12 cellular contexts compared by ENCODE assay signal in genomic region chr1:206722751-206723499, GRCh38. TPM values are rescaled to one million over a fixed set of nuclear protein-coding genes. Genes with fewer than 3 reads are reported as not detected.
DNase-seq lines count a peak whose midpoint lies in the region; ATAC-seq and TF ChIP-seq lines count a peak whose summit lies in the region.
"Had no signal": no experiment of that assay in that cellular context is flagged by ENCODE, and none has a peak within 500 bp of the region (broad histone marks: within the 10 kb centered on the region; RNA-seq: fewer than 3 reads in every experiment).

No MANE protein-coding gene starts in this region.

- H3K27me3 Mint-ChIP-seq in activated naive CD8-positive, alpha-beta T cell treated with anti-CD3 and anti-CD28 coated beads, Interleukin-2, amount 50 U/mL, for 24 hours: no peaks in the 10 kb centered on the region
- H3K27me3 Mint-ChIP-seq in activated CD4-positive, alpha-beta T cell treated with anti-CD3 and anti-CD28 coated beads, Interleukin-2, amount 10 ng/mL, durations not matched to agents 24 days and 14 days: no peaks in the 10 kb centered on the region
- H3K27me3 Mint-ChIP-seq: activated naive CD8-positive, alpha-beta T cell treated with anti-CD3 and anti-CD28 coated beads, Interleukin-2, amount 10 ng/mL, durations not matched to agents 7 days and 5 days; T-helper 17 cell had no signal

- CTCF ChIA-PET in HEK293 (lab: Yijun Ruan, JAX): interaction anchor here (0.6 to 4.5 kb wide), 8 partner anchors 8 to 259 kb away, joined by 3 to 62 read pairs (median 6); no protein-coding TSS in a partner anchor

- POLR2A ChIA-PET in HEK293 (lab: Yijun Ruan, JAX): no interaction called here

- intact Hi-C loops in left ventricle myocardium superior (cut with micrococcal nuclease): no loop called here
- intact Hi-C loops in activated CD4-positive, alpha-beta T cell treated with anti-CD3 and anti-CD28 coated beads, Interleukin-2, amount 10 ng/mL, durations not matched to agents 24 days and 14 days (cut with micrococcal nuclease): no loop called here

- peaks cover 71% of the 10 kb centered on the region for H3K4me1 Mint-ChIP-seq in activated naive CD8-positive, alpha-beta T cell treated with anti-CD3 and anti-CD28 coated beads, Interleukin-2, amount 50 U/mL, for 24 hours
- peaks cover 42% of the 10 kb centered on the region for H3K4me1 Mint-ChIP-seq in activated CD4-positive, alpha-beta T cell treated with anti-CD3 and anti-CD28 coated beads, Interleukin-2, amount 10 ng/mL, durations not matched to agents 24 days and 14 days

- ATAC-seq in activated naive CD8-positive, alpha-beta T cell treated with anti-CD3 and anti-CD28 coated beads, Interleukin-2, amount 50 U/mL, for 24 hours: peak; percentile 14
- peak; percentile 60 for ATAC-seq in left ventricle myocardium superior
- ATAC-seq: T-helper 17 cell had no signal

- no peak for TF ChIP-seq CTCF in HEK293 (tag by site-specific recombination; IDR thresholded peaks at IDR 0.05)

- no peak overlapping the region for H3K4me3 ChIP-seq in HEK293 (ENCODE audit: low read depth, low read length)
- H3K4me3 ChIP-seq in skeletal muscle satellite cell (ENCODE audit: low read length): no peak overlapping the region

- DNase-seq in activated naive CD8-positive, alpha-beta T cell treated with anti-CD3 and anti-CD28 coated beads, Interleukin-2, amount 50 U/mL, for 24 hours: no peak
- DNase-seq in left ventricle myocardium superior (no peak), DMS79 treated with DMSO at 0.1 percent for 48 hours (lab: John Stamatoyannopoulos, UW) (no peak), germinal center (ENCODE audit: low spot score) (no peak)
- DNase-seq in activated CD4-positive, alpha-beta T cell treated with anti-CD3 and anti-CD28 coated beads, Interleukin-2, amount 10 ng/mL, durations not matched to agents 24 days and 14 days: no peak
- DNase-seq: activated CD4-positive, alpha-beta T cell treated with anti-CD3 and anti-CD28 coated beads, Interleukin-2, amount 50 U/mL, for 48 hours; activated naive CD8-positive, alpha-beta T cell treated with anti-CD3 and anti-CD28 coated beads, Interleukin-2, amount 10 ng/mL, durations not matched to agents 7 days and 5 days; KG1; NCI-H2171; T-helper 17 cell had no signal

- no peak overlapping the region for H3K4me3 Mint-ChIP-seq in activated naive CD8-positive, alpha-beta T cell treated with anti-CD3 and anti-CD28 coated beads, Interleukin-2, amount 50 U/mL, for 24 hours
- no peak overlapping the region for H3K4me3 Mint-ChIP-seq in activated CD4-positive, alpha-beta T cell treated with anti-CD3 and anti-CD28 coated beads, Interleukin-2, amount 10 ng/mL, durations not matched to agents 24 days and 14 days
- H3K4me3 Mint-ChIP-seq: activated naive CD8-positive, alpha-beta T cell treated with anti-CD3 and anti-CD28 coated beads, Interleukin-2, amount 10 ng/mL, durations not matched to agents 7 days and 5 days; T-helper 17 cell had no signal

- H3K27ac ChIP-seq in HEK293 (ENCODE audit: extremely low read depth, low read depth, low read length): no peak overlapping the region

- H3K27ac Mint-ChIP-seq in activated naive CD8-positive, alpha-beta T cell treated with anti-CD3 and anti-CD28 coated beads, Interleukin-2, amount 50 U/mL, for 24 hours: no peak overlapping the region
- H3K27ac Mint-ChIP-seq in activated CD4-positive, alpha-beta T cell treated with anti-CD3 and anti-CD28 coated beads, Interleukin-2, amount 10 ng/mL, durations not matched to agents 24 days and 14 days: no peak overlapping the region
- H3K27ac Mint-ChIP-seq: activated naive CD8-positive, alpha-beta T cell treated with anti-CD3 and anti-CD28 coated beads, Interleukin-2, amount 10 ng/mL, durations not matched to agents 7 days and 5 days; T-helper 17 cell had no signal

- H3K9ac ChIP-seq in skeletal muscle satellite cell (ENCODE audit: low read depth, low read length): no peak overlapping the region

- H3K36me3 Mint-ChIP-seq in activated naive CD8-positive, alpha-beta T cell treated with anti-CD3 and anti-CD28 coated beads, Interleukin-2, amount 50 U/mL, for 24 hours (ENCODE audit: low read depth): no peaks in the 10 kb centered on the region
- no peaks in the 10 kb centered on the region for H3K36me3 Mint-ChIP-seq in activated CD4-positive, alpha-beta T cell treated with anti-CD3 and anti-CD28 coated beads, Interleukin-2, amount 10 ng/mL, durations not matched to agents 24 days and 14 days (ENCODE audit: low read depth)
- H3K36me3 Mint-ChIP-seq: activated naive CD8-positive, alpha-beta T cell treated with anti-CD3 and anti-CD28 coated beads, Interleukin-2, amount 10 ng/mL, durations not matched to agents 7 days and 5 days had no signal

- H3K36me3 ChIP-seq in HEK293 (ENCODE audit: control insufficient read depth in 2 of 2, insufficient read depth in 1 of 2, low read length in 2 of 2) (no peaks in the 10 kb centered on the region), skeletal muscle satellite cell (ENCODE audit: insufficient read depth, low read length) (no peaks in the 10 kb centered on the region)

- H3K9me3 ChIP-seq in HEK293 (ENCODE audit: control insufficient read depth, insufficient read depth, low read depth, low read length) (no peaks in the 10 kb centered on the region), skeletal muscle satellite cell (replicated peaks; ENCODE audit: low read length) (no peaks in the 10 kb centered on the region)

- no peaks in the 10 kb centered on the region for H3K27me3 ChIP-seq in skeletal muscle satellite cell (ENCODE audit: control insufficient read depth, insufficient read depth, low read length)

- H3K9me3 Mint-ChIP-seq in activated naive CD8-positive, alpha-beta T cell treated with anti-CD3 and anti-CD28 coated beads, Interleukin-2, amount 50 U/mL, for 24 hours: no peaks in the 10 kb centered on the region
- H3K9me3 Mint-ChIP-seq in activated CD4-positive, alpha-beta T cell treated with anti-CD3 and anti-CD28 coated beads, Interleukin-2, amount 10 ng/mL, durations not matched to agents 24 days and 14 days: no peaks in the 10 kb centered on the region
- H3K9me3 Mint-ChIP-seq: activated naive CD8-positive, alpha-beta T cell treated with anti-CD3 and anti-CD28 coated beads, Interleukin-2, amount 10 ng/mL, durations not matched to agents 7 days and 5 days had no signal

- no peaks in the 10 kb centered on the region; the same call in 1 of the 2 replicates for H3K4me1 ChIP-seq in HEK293 (ENCODE audit: control insufficient read depth, insufficient read depth, low read length)
- H3K4me1 ChIP-seq in skeletal muscle satellite cell (ENCODE audit: control insufficient read depth, insufficient read depth, low read length): peaks cover 29% of the 10 kb centered on the region

- peak overlapping the region; percentile 30 for H3K4me2 ChIP-seq in skeletal muscle satellite cell (ENCODE audit: low read length)

TF ChIP-seq in HEK293, 187 proteins besides CTCF, POLR2A, EP300 and RAD21 (continues in another document):
- no peak for TF ChIP-seq PRDM4 (tag by site-specific recombination; IDR thresholded peaks at IDR 0.05)
- TF ChIP-seq ZNF10 (tag by site-specific recombination; IDR thresholded peaks at IDR 0.05): no peak
- no peak for TF ChIP-seq ZNF292 (tag by site-specific recombination; IDR thresholded peaks at IDR 0.05; ENCODE audit: borderline replicate concordance, low read depth)
- peak; percentile 59 for TF ChIP-seq ZFHX2 (tag by site-specific recombination; conservative IDR thresholded peaks at IDR 0.05)
- TF ChIP-seq SP7 (tag by site-specific recombination; IDR thresholded peaks at IDR 0.05): no peak
- TF ChIP-seq ZNF398 (tag by site-specific recombination; IDR thresholded peaks at IDR 0.05): no peak

RNA-seq across cellular contexts. Expression of gene MAPKAPK2, which starts 38.2 kb away (rescaled TPM):
- total RNA-seq in left ventricle myocardium superior: 228 TPM
- total RNA-seq in skeletal muscle satellite cell (2012; rRNA removed): 20.8 and 29.5 TPM in 2 replicates
- 95.1 and 97.4 TPM in 2 replicates for total RNA-seq in activated CD4-positive, alpha-beta T cell treated with anti-CD3 and anti-CD28 coated beads, Interleukin-2, amount 10 ng/mL, durations not matched to agents 24 days and 14 days

RNA-seq across cellular contexts. Expression of gene IL19, which starts 47.6 kb away (rescaled TPM):
- total RNA-seq in left ventricle myocardium superior: not detected
- not detected in 2 replicates for total RNA-seq in skeletal muscle satellite cell (2012; rRNA removed)
- not detected in 2 replicates for total RNA-seq in activated CD4-positive, alpha-beta T cell treated with anti-CD3 and anti-CD28 coated beads, Interleukin-2, amount 10 ng/mL, durations not matched to agents 24 days and 14 days
- total RNA-seq: activated naive CD8-positive, alpha-beta T cell treated with anti-CD3 and anti-CD28 coated beads, Interleukin-2, amount 10 ng/mL, durations not matched to agents 7 days and 5 days; T-helper 17 cell had no signal

RNA-seq across cellular contexts. Expression of gene IL10, which starts 49.4 kb away (rescaled TPM):
- total RNA-seq in left ventricle myocardium superior: 0.37 TPM
- total RNA-seq in skeletal muscle satellite cell (2012; rRNA removed): not detected in 2 replicates
- 3.4 TPM in 2 replicates for total RNA-seq in activated CD4-positive, alpha-beta T cell treated with anti-CD3 and anti-CD28 coated beads, Interleukin-2, amount 10 ng/mL, durations not matched to agents 24 days and 14 days
